Comparison of ENCODE assay signal across 8 cellular contexts in the genomic region with DNA sequence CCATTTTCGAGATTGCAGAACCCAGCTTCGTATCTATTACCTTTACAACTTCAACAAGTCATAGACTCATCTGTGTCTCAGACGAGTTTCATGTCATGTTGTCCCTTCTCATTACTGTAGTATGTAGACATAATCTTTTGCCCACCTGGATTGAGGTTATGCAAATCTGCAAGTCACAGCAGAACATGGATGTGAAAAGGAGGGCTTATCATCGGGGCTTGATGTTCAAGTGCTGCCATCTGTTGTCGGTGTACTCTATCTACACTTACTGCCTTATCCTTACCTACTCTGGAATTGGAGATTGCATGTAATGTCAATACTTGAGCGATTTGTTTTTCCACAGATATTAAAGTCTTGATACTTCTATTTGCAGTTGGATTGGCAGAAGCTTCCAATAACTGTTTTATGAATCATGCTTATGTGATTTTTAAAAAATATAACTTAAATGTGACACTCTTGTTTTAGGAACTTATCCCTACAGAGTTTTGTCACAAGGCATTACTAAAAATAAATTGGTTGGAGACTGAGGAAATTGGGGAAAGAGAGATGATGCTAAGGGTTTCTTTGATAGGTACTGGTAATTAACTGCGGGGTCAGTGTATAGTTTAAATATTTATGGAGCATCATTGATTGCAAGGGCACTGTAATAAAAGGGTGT. TPM values are rescaled to one million over a fixed set of nuclear protein-coding genes. Genes with fewer than 3 reads are reported as not detected.
DNase-seq lines count a peak whose midpoint lies in the region; ATAC-seq, FAIRE-seq and TF ChIP-seq lines count a peak whose summit lies in the region.

No MANE protein-coding gene starts in this region.

- TF ChIP-seq CTCF in A549 (IDR thresholded peaks at IDR 0.05) (peak; percentile 80), GM10266 (IDR thresholded peaks at IDR 0.05; ENCODE audit: control insufficient read depth, insufficient read depth, low read depth, missing control alignments) (peak; percentile 75), KMS-11 (conservative IDR thresholded peaks at IDR 0.05; ENCODE audit: low read depth, low read length) (peak; percentile 64)

- 26% methylated on average over 7 of the region's 7 CpGs for WGBS in A549 (ENCODE audit: missing lambda C conversion rate)
- WGBS in small intestine, 3 donors, result 23 to 28% (median 24%) methylated on average over 7 of the region's 7 CpGs

- H3K79me2 ChIP-seq in KMS-11 (ENCODE audit: insufficient read depth, low read depth), result peaks cover 14% of the 10 kb centered on the region; the same call in 1 of the 2 replicates

- peaks cover 27% of the 10 kb centered on the region for H3K4me1 Mint-ChIP-seq in activated naive CD8-positive, alpha-beta T cell treated with anti-CD3 and anti-CD28 coated beads, Interleukin-2, amount 50 U/mL, for 24 hours

- FAIRE-seq in A549 (lab: Jason Lieb, UNC) (no peak), small intestine (lab: Jason Lieb, UNC) (no peak)

- H3K4me2 ChIP-seq in A549, result no peak overlapping the region
- no peak overlapping the region for H3K4me2 ChIP-seq in KMS-11

- no peak for TF ChIP-seq EP300 in A549 (IDR thresholded peaks at IDR 0.05)

- H3K27ac ChIP-seq in A549, result peak overlapping the region in 1 of 2 experiments; percentile 71; a peak in 2 of 6 replicates
- H3K27ac ChIP-seq in KMS-11, result no peak overlapping the region
- peak overlapping the region in 1 of 2 donors; percentile 17 for H3K27ac ChIP-seq in small intestine (ENCODE audit: low read depth in 1 of 2, low read length in 1 of 2)

- H3K9ac ChIP-seq in KMS-11, result no peak overlapping the region

- H3K36me3 ChIP-seq in HAP-1 (replicated peaks) (no peaks in the 10 kb centered on the region), KMS-11 (ENCODE audit: insufficient read depth) (no peaks in the 10 kb centered on the region), small intestine (ENCODE audit: control insufficient read depth in 2 of 2, insufficient read depth in 2 of 2, low read length in 2 of 2) (no peaks in the 10 kb centered on the region)

- peak; percentile 84 to 88 for TF ChIP-seq RAD21 in A549 (conservative IDR thresholded peaks at IDR 0.05 in 1 of 2, IDR thresholded peaks at IDR 0.05 in 1 of 2)

- peak; percentile 44 to 54; a peak in 3 of 6 replicates for ATAC-seq in A549
- ATAC-seq in activated naive CD8-positive, alpha-beta T cell treated with anti-CD3 and anti-CD28 coated beads, Interleukin-2, amount 50 U/mL, for 24 hours, result peak; percentile 25

- CTCF ChIA-PET in A549 (lab: Yijun Ruan, JAX), result interaction anchor here (0.6 to 4.3 kb wide), 32 partner anchors 8 to 341 kb away, joined by 3 to 41 read pairs (median 4); no protein-coding TSS in a partner anchor

- H3K4me3 Mint-ChIP-seq in activated naive CD8-positive, alpha-beta T cell treated with anti-CD3 and anti-CD28 coated beads, Interleukin-2, amount 50 U/mL, for 24 hours, result no peak overlapping the region

- POLR2A ChIA-PET in A549 (lab: Yijun Ruan, JAX), result interaction anchor here (1.7 kb wide), 1 partner anchor 156 kb away, joined by 6 read pairs; no protein-coding TSS in a partner anchor

- no peak for TF ChIP-seq POLR2A in A549 (IDR thresholded peaks at IDR 0.05; ENCODE audit: low read length)

- H3K36me3 Mint-ChIP-seq in activated naive CD8-positive, alpha-beta T cell treated with anti-CD3 and anti-CD28 coated beads, Interleukin-2, amount 50 U/mL, for 24 hours (ENCODE audit: low read depth), result peaks cover 2% of the 10 kb centered on the region

- H4K20me1 ChIP-seq in KMS-11 (ENCODE audit: insufficient read depth), result no peaks in the 10 kb centered on the region

- H3K4me3 ChIP-seq in A549 (no peak overlapping the region), HAP-1 (no peak overlapping the region), KMS-11 (IDR thresholded peaks at IDR 0.05; ENCODE audit: insufficient read depth, low read depth, low read length) (no peak overlapping the region), small intestine (ENCODE audit: low read depth in 1 of 2, low read length in 2 of 2) (no peak overlapping the region)

- no peaks in the 10 kb centered on the region for H3K27me3 ChIP-seq in HAP-1 (ENCODE audit: low read depth)
- H3K27me3 ChIP-seq in KMS-11 (ENCODE audit: insufficient read depth, low read depth), result no peaks in the 10 kb centered on the region
- H3K27me3 ChIP-seq in small intestine (ENCODE audit: control insufficient read depth in 2 of 2, insufficient read depth in 2 of 2, low read length in 2 of 2), result no peaks in the 10 kb centered on the region

- no peaks in the 10 kb centered on the region for H3K9me3 Mint-ChIP-seq in activated naive CD8-positive, alpha-beta T cell treated with anti-CD3 and anti-CD28 coated beads, Interleukin-2, amount 50 U/mL, for 24 hours

- DNase-seq in A549 (ENCODE audit: low read depth in 1 of 2, low spot score in 1 of 2) (peak; percentile 62 to 83), GM10266 (ENCODE audit: extremely low spot score) (peak; percentile 63), HAP-1 (ENCODE audit: low spot score in 2 of 2) (peak; percentile 65 to 74), OCI-M1 (lab: John Stamatoyannopoulos, UW) (peak; percentile 83), hepatic stellate cell (ENCODE audit: low spot score) (peak; percentile 57), small intestine (peak; percentile 74)
- peak; percentile 33 for DNase-seq in activated naive CD8-positive, alpha-beta T cell treated with anti-CD3 and anti-CD28 coated beads, Interleukin-2, amount 50 U/mL, for 24 hours

- H3K27ac Mint-ChIP-seq in activated naive CD8-positive, alpha-beta T cell treated with anti-CD3 and anti-CD28 coated beads, Interleukin-2, amount 50 U/mL, for 24 hours, result no peak overlapping the region

- H3K9me3 ChIP-seq in A549, result no peaks in the 10 kb centered on the region
- no peaks in the 10 kb centered on the region for H3K9me3 ChIP-seq in HAP-1
- H3K9me3 ChIP-seq in small intestine (ENCODE audit: control insufficient read depth, low read depth), result no peaks in the 10 kb centered on the region

- no peak overlapping the region for H2AFZ ChIP-seq in KMS-11 (ENCODE audit: low read depth)

- H3K27me3 Mint-ChIP-seq in activated naive CD8-positive, alpha-beta T cell treated with anti-CD3 and anti-CD28 coated beads, Interleukin-2, amount 50 U/mL, for 24 hours, result peaks cover 8% of the 10 kb centered on the region

- H3K4me1 ChIP-seq in A549, result peaks cover 12% of the 10 kb centered on the region; the same call in 2 of the 3 replicates
- H3K4me1 ChIP-seq in HAP-1, result peaks cover 7% of the 10 kb centered on the region
- H3K4me1 ChIP-seq in KMS-11 (ENCODE audit: low read depth, poor library complexity, severe bottlenecking), result peaks cover 14% of the 10 kb centered on the region
- peaks cover 1 to 2% of the 10 kb centered on the region in 2 donors for H3K4me1 ChIP-seq in small intestine (ENCODE audit: control insufficient read depth in 2 of 2, insufficient read depth in 1 of 2, low read depth in 1 of 2, low read length in 1 of 2)

- in situ Hi-C loops in HAP-1 (cut with MboI; ENCODE audit: low sequenced_read_pairs), result no loop called here

TF ChIP-seq in A549, 52 proteins besides CTCF, POLR2A, EP300 and RAD21:
- TF ChIP-seq NFE2L2 (conservative IDR thresholded peaks at IDR 0.05; ENCODE audit: low read length) (0 out of 2 replicates have a peak, but pooled peaks have one; percentile 10), MAFK (IDR thresholded peaks at IDR 0.05; ENCODE audit: partially characterized antibody) (peak; percentile 68), ESRRA (IDR thresholded peaks at IDR 0.05; ENCODE audit: borderline replicate concordance, low read length) (no peak), SMC3 (IDR thresholded peaks at IDR 0.05) (peak; percentile 85)
TF ChIP-seq in A549: peak in this region for 3.

RNA-seq across cellular contexts. Expression of a gene that starts 3.0 kb away (rescaled TPM):
- polyA plus RNA-seq in A549 (2011; rRNA removed) (27.8 and 38.9 TPM in 2 replicates), A549 (2017; fragmentation: RNase III; extraction: RNeasy Plus Mini Kit Qiagen cat#74134 plus additional on column Dnase treatment) (30.7 to 33.1 TPM (median 33.0 TPM) in 3 replicates), small intestine (10 to 100 TPM in 2 of 3 donors, 1 to 10 TPM in 1; 7.6 to 12.1 (median 11.4) TPM)
- polyA plus RNA-seq in A549 (2012; cell fraction: cytosol; rRNA removed), result 7.0 and 7.8 TPM in 2 replicates
- 4.9 and 6.8 TPM in 2 replicates for polyA plus RNA-seq in A549 (2012; cell fraction: nucleus; rRNA removed)
- 9.4 and 9.8 TPM in 2 replicates for polyA minus RNA-seq in A549 (2011; rRNA and poly(A)+ RNA removed)

Comparison
In these comparisons a context has a peak if more than half of its experiments do, and no peak if none do; other contexts are left out.
1. DNase-seq: peak in every context shown above with its lines; median percentile 83 in OCI-M1; 74 in small intestine; 72 in A549; 70 in HAP-1; 63 in GM10266; 57 in hepatic stellate cell; 33 in activated naive CD8-positive, alpha-beta T cell treated with anti-CD3 and anti-CD28 coated beads, Interleukin-2, amount 50 U/mL, for 24 hours.